ENCODE assay signal across 1 cellular context in the genomic region with DNA sequence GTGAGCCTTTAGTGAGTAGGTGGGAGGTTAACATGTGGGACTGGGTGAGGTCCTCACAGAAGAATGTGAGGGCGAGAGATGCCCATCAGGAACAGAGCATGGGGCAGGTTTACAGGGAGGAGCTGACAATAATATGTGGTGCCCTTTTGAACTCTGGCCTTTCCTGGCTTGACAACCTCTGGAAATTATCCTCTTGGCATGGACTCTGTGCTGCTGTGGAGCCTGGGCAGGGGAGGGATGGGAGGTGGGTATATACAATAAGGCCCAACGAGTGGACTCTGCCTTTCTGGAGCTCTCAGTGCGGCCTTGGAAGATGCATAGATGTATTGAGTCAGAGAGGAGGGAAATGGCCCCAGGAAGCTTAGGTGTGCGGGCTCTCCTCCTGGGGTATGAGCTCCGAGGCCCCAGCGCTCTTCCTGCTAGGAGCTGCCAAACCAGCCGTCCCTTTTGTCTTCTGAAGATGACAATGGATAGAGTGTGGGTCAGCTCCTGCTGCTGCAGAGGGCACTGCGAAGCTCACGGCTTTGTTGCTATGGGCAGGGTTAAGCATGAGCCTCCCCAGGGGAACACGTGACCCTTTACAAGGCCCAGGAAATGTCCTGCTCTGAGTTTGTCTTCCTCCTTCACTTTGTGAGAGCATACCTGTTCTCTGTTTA.
TF ChIP-seq lines count a peak whose summit lies in the region.

No MANE protein-coding gene starts in this region.

TF ChIP-seq in H1, 55 proteins besides CTCF, POLR2A, EP300 and RAD21:
- no peak for TF ChIP-seq ZNF274 (IDR thresholded peaks at IDR 0.05; ENCODE audit: borderline replicate concordance, extremely low read depth, low read length)
- TF ChIP-seq SP2 (IDR thresholded peaks at IDR 0.05; ENCODE audit: low read length): no peak
- TF ChIP-seq MAFK (IDR thresholded peaks at IDR 0.05; ENCODE audit: low read depth, low read length): no peak
- 0 out of 4 replicates have a peak, but pooled peaks of 1 of the 2 experiments have one; percentile 50 for TF ChIP-seq SIN3A (conservative IDR thresholded peaks at IDR 0.05 in 1 of 2, IDR thresholded peaks at IDR 0.05 in 1 of 2; ENCODE audit: low read depth in 1 of 2, low read length in 2 of 2)
- TF ChIP-seq, protein P1, sequence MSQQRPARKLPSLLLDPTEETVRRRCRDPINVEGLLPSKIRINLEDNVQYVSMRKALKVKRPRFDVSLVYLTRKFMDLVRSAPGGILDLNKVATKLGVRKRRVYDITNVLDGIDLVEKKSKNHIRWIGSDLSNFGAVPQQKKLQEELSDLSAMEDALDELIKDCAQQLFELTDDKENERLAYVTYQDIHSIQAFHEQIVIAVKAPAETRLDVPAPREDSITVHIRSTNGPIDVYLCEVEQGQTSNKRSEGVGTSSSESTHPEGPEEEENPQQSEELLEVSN (IDR thresholded peaks at IDR 0.05): peak; percentile 70
- TF ChIP-seq HDAC2 (IDR thresholded peaks at IDR 0.05; ENCODE audit: borderline replicate concordance in 1 of 2, low read depth in 2 of 2, low read length in 2 of 2): no peak
- TF ChIP-seq ASH2L (IDR thresholded peaks at IDR 0.05; ENCODE audit: low read length): no peak
- TF ChIP-seq, protein P2, sequence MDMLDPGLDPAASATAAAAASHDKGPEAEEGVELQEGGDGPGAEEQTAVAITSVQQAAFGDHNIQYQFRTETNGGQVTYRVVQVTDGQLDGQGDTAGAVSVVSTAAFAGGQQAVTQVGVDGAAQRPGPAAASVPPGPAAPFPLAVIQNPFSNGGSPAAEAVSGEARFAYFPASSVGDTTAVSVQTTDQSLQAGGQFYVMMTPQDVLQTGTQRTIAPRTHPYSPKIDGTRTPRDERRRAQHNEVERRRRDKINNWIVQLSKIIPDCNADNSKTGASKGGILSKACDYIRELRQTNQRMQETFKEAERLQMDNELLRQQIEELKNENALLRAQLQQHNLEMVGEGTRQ (IDR thresholded peaks at IDR 0.05; ENCODE audit: low read length): peak; percentile 78
- TF ChIP-seq RXRA (IDR thresholded peaks at IDR 0.05; ENCODE audit: insufficient read depth, low read depth, low read length): no peak
- TF ChIP-seq, protein P3, sequence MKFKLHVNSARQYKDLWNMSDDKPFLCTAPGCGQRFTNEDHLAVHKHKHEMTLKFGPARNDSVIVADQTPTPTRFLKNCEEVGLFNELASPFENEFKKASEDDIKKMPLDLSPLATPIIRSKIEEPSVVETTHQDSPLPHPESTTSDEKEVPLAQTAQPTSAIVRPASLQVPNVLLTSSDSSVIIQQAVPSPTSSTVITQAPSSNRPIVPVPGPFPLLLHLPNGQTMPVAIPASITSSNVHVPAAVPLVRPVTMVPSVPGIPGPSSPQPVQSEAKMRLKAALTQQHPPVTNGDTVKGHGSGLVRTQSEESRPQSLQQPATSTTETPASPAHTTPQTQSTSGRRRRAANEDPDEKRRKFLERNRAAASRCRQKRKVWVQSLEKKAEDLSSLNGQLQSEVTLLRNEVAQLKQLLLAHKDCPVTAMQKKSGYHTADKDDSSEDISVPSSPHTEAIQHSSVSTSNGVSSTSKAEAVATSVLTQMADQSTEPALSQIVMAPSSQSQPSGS (IDR thresholded peaks at IDR 0.05; ENCODE audit: low read length): no peak
- no peak for TF ChIP-seq FOSL1 (IDR thresholded peaks at IDR 0.05; ENCODE audit: insufficient read depth, low read depth, low read length)
- TF ChIP-seq JUN (IDR thresholded peaks at IDR 0.05; ENCODE audit: low read depth, low read length): no peak
- peak; percentile 52; the same call in 1 of the 2 replicates for TF ChIP-seq RFX5 (IDR thresholded peaks at IDR 0.05; ENCODE audit: borderline replicate concordance, low read depth, low read length)
- TF ChIP-seq, protein P4, sequence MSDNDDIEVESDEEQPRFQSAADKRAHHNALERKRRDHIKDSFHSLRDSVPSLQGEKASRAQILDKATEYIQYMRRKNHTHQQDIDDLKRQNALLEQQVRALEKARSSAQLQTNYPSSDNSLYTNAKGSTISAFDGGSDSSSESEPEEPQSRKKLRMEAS (IDR thresholded peaks at IDR 0.05): peak; percentile 84
- no peak for TF ChIP-seq KDM1A (IDR thresholded peaks at IDR 0.05; ENCODE audit: borderline replicate concordance, low read length)
- no peak for TF ChIP-seq SUZ12 (IDR thresholded peaks at IDR 0.05; ENCODE audit: low read length)
- TF ChIP-seq HDAC6 (IDR thresholded peaks at IDR 0.05; ENCODE audit: low read depth, low read length): no peak
- TF ChIP-seq CHD1 (IDR thresholded peaks at IDR 0.05; ENCODE audit: low read depth, low read length): no peak
